ENCODE assay signal across 1 cellular context in genomic region chr11:118443590-118444218, GRCh38.
TF ChIP-seq lines count a peak whose summit lies in the region.

No MANE protein-coding gene starts in this region.

TF ChIP-seq in GM12878, 131 proteins besides CTCF, POLR2A, EP300 and RAD21 (continued from another document):
- TF ChIP-seq MAX (IDR thresholded peaks at IDR 0.05; ENCODE audit: low read depth, low read length) (no peak), ESRRA (IDR thresholded peaks at IDR 0.05; ENCODE audit: low read length) (no peak), E2F4 (IDR thresholded peaks at IDR 0.05; ENCODE audit: low read depth, low read length) (no peak)
